Comparison of ENCODE assay signal across 10 cellular contexts in genomic region chr6:76682842-76683241, GRCh38.
A peak's percentile ranks its signal among the peaks of the same experiment; 100 is the strongest.
DNase-seq lines count a peak whose midpoint lies in the region; ATAC-seq, FAIRE-seq and TF ChIP-seq lines count a peak whose summit lies in the region.
"Had no signal": no experiment of that assay in that cellular context is flagged by ENCODE, and none has a peak within 500 bp of the region (broad histone marks: within the 10 kb centered on the region; RNA-seq: fewer than 3 reads in every experiment).

No MANE protein-coding gene starts in this region.

- H3K4me1 Mint-ChIP-seq in effector memory CD8-positive, alpha-beta T cell (ENCODE audit: low read depth in 2 of 2), result no peaks in the 10 kb centered on the region
- H3K4me1 Mint-ChIP-seq: memory B cell had no signal

- no peak overlapping the region for H3K27ac Mint-ChIP-seq in effector memory CD8-positive, alpha-beta T cell
- H3K27ac Mint-ChIP-seq: memory B cell had no signal

- no peak overlapping the region for H3K4me3 Mint-ChIP-seq in effector memory CD8-positive, alpha-beta T cell
- H3K4me3 Mint-ChIP-seq: memory B cell had no signal

- intact Hi-C loops in lower lobe of right lung (cut with DNase I), result no loop called here
- intact Hi-C loops in esophagus squamous epithelium (cut with DNase I), result no loop called here

- no peak overlapping the region for H3K4me3 ChIP-seq in lower lobe of right lung
- no peak overlapping the region for H3K4me3 ChIP-seq in esophagus squamous epithelium

- H3K27me3 Mint-ChIP-seq in effector memory CD8-positive, alpha-beta T cell, result no peaks in the 10 kb centered on the region
- H3K27me3 Mint-ChIP-seq: memory B cell had no signal

- H3K27ac ChIP-seq in lower lobe of right lung (no peak overlapping the region), esophagus squamous epithelium (no peak overlapping the region)

- TF ChIP-seq CTCF in GM10248 (IDR thresholded peaks at IDR 0.05; ENCODE audit: control extremely low read depth, extremely low read depth, low read depth, missing control alignments) (peak; percentile 33), lower lobe of right lung (IDR thresholded peaks at IDR 0.05) (peak; percentile 27), esophagus squamous epithelium (IDR thresholded peaks at IDR 0.05) (peak in 3 of 6 experiments; percentile 17 to 44 (median 19))

- CTCF ChIA-PET in GM10248 (lab: Yijun Ruan, JAX), result interaction anchor here (2.5 kb wide), 1 partner anchor 10 kb away, joined by 9 read pairs; no protein-coding TSS in a partner anchor

- no peaks in the 10 kb centered on the region for H3K36me3 Mint-ChIP-seq in effector memory CD8-positive, alpha-beta T cell (ENCODE audit: insufficient read depth)
- H3K36me3 Mint-ChIP-seq: memory B cell had no signal

- H3K4me1 ChIP-seq in lower lobe of right lung (no peaks in the 10 kb centered on the region), esophagus squamous epithelium (no peaks in the 10 kb centered on the region)

- no peak for DNase-seq in GM10248 (ENCODE audit: extremely low spot score)
- DNase-seq in lower lobe of right lung, result no peak
- no peak for DNase-seq in effector memory CD8-positive, alpha-beta T cell
- no peak for DNase-seq in activated CD4-positive, alpha-beta T cell treated with anti-CD3 and anti-CD28 coated beads, Interleukin-2, amount 50 U/mL, for 1 hour
- no peak for DNase-seq in esophagus squamous epithelium (lab: John Stamatoyannopoulos, UW)
- DNase-seq: substantia nigra had no signal

- H3K9me3 Mint-ChIP-seq in effector memory CD8-positive, alpha-beta T cell, result peaks cover 10 to 16% of the 10 kb centered on the region in 2 donors

- H3K36me3 ChIP-seq in lower lobe of right lung, result no peaks in the 10 kb centered on the region
- H3K36me3 ChIP-seq in esophagus squamous epithelium, result no peaks in the 10 kb centered on the region

- peak; percentile 82 for FAIRE-seq in TTC549 (lab: Jason Lieb, UNC)

- ATAC-seq in HG02885 (IDR thresholded peaks at IDR 0.05; ENCODE audit: poor library complexity, unreplicated experiment) (peak; percentile 58), lower lobe of right lung (no peak), GM19463 (IDR thresholded peaks at IDR 0.05; ENCODE audit: unreplicated experiment) (no peak)
- ATAC-seq in effector memory CD8-positive, alpha-beta T cell (replicated peaks), result no peak

- H3K9me3 ChIP-seq in lower lobe of right lung (no peaks in the 10 kb centered on the region), esophagus squamous epithelium (no peaks in the 10 kb centered on the region)

- no peaks in the 10 kb centered on the region for H3K27me3 ChIP-seq in lower lobe of right lung (ENCODE audit: low read depth)
- no peaks in the 10 kb centered on the region for H3K27me3 ChIP-seq in esophagus squamous epithelium

- TF ChIP-seq POLR2A in esophagus squamous epithelium (IDR thresholded peaks at IDR 0.05), result no peak

- POLR2A ChIA-PET in GM10248 (lab: Yijun Ruan, JAX), result no interaction called here

- WGBS in esophagus squamous epithelium, 2 donors, result 10 to 13% methylated on average over 1 of the region's 1 CpG
